16 cellular contexts compared by ENCODE assay signal in the genomic region with DNA sequence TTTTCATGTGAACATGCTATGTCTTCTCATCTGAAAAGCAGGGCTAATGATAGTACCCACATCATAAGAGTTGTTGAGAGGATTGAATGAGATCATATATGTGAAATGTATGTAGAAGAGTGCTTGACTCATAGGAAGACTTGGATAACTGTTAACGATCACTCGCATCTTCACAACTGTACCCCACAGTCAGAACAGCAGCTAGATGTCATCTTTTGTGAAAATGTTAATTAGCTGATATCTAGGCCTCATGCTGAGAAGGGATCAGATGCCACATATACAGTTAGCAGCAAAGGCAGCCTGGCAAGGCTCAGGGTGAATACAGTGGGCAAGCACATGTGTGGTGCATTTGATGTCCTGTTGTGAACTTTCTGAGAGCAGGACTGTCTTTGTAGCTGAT. TPM values are rescaled to one million over a fixed set of nuclear protein-coding genes. Genes with fewer than 3 reads are reported as not detected.
A peak's percentile ranks its signal among the peaks of the same experiment; 100 is the strongest.
DNase-seq lines count a peak whose midpoint lies in the region; ATAC-seq, FAIRE-seq and TF ChIP-seq lines count a peak whose summit lies in the region.
"Had no signal": no experiment of that assay in that cellular context is flagged by ENCODE, and none has a peak within 500 bp of the region (broad histone marks: within the 10 kb centered on the region; RNA-seq: fewer than 3 reads in every experiment).

No MANE protein-coding gene starts in this region.

- WGBS in GM12878 (ENCODE audit: insufficient coverage, insufficient replicate concordance, low lambda C conversion rate, missing lambda C conversion rate): 98% methylated on average over 2 of the region's 2 CpGs

- TF ChIP-seq POLR2A in GM12878 (IDR thresholded peaks at IDR 0.05; ENCODE audit: low read depth, low read length) (no peak), uterus (IDR thresholded peaks at IDR 0.05) (no peak)

- H3K4me3 ChIP-seq in GM12878: no peak overlapping the region
- no peak overlapping the region for H3K4me3 ChIP-seq in uterus
- H3K4me3 ChIP-seq: MG63 had no signal

- no peak overlapping the region for H3K4me2 ChIP-seq in GM12878 (ENCODE audit: control insufficient read depth, insufficient read depth)

- POLR2A ChIA-PET in GM12878 (lab: Charles Lee): no interaction called here

- no peak for TF ChIP-seq CTCF in GM12878 (IDR thresholded peaks at IDR 0.05 in 2 of 3, conservative IDR thresholded peaks at IDR 0.05 in 1 of 3; ENCODE audit: control insufficient read depth in 2 of 3, extremely low read depth in 1 of 3, insufficient read depth in 1 of 3, low read depth in 3 of 3, low read length in 3 of 3)
- TF ChIP-seq CTCF in uterus (IDR thresholded peaks at IDR 0.05): no peak

- H4K20me1 ChIP-seq in GM12878 (ENCODE audit: control insufficient read depth, insufficient read depth): no peaks in the 10 kb centered on the region

- H3K36me3 ChIP-seq in GM12878 (ENCODE audit: control insufficient read depth in 2 of 2, insufficient read depth in 2 of 2, low read length in 1 of 2) (no peaks in the 10 kb centered on the region; a peak in 1 of 4 replicates), uterus (no peaks in the 10 kb centered on the region)

- no peak overlapping the region for H2AFZ ChIP-seq in GM12878 (ENCODE audit: control insufficient read depth, low read depth, low read length)

- ATAC-seq in left ventricle myocardium superior: peak; percentile 15
- peak; percentile 35 for ATAC-seq in GM12878

- no TSS peak for BruUV-seq in GM12878 (replicated peaks; lab: Mats Ljungman, UMichigan)

- intact Hi-C loops in left ventricle myocardium superior (cut with micrococcal nuclease) (no loop called here), cardiac septum (cut with DNase I) (no loop called here), GM12878 (cut with micrococcal nuclease; ENCODE audit: unreplicated experiment) (no loop called here), uterus (cut with DNase I; ENCODE audit: low total_unique reads) (no loop called here)

- FAIRE-seq in GM12878 (lab: Jason Lieb, UNC): no peak

- in situ Hi-C loops in GM12878 (cut with MboI): no loop called here

- H3K27ac ChIP-seq in GM12878 (ENCODE audit: control insufficient read depth, insufficient read depth): no peak overlapping the region
- peak overlapping the region; percentile 28 to 34 for H3K27ac ChIP-seq in uterus
- H3K27ac ChIP-seq: 22Rv1 had no signal

- DNase-seq in DMS 273 (lab: John Stamatoyannopoulos, UW; ENCODE audit: unreplicated experiment) (peak; percentile 15), DMS 273 treated with DMSO at 0.1 percent for 48 hours (lab: John Stamatoyannopoulos, UW) (no peak), left ventricle myocardium superior (no peak), cardiac septum (ENCODE audit: low spot score) (no peak), GM12878 (ENCODE audit: low read depth, low spot score) (no peak), uterus (no peak), NCI-H1417 treated with DMSO at 0.1 percent for 48 hours (lab: John Stamatoyannopoulos, UW) (no peak), kidney glomerular epithelial cell (lab: John Stamatoyannopoulos, UW) (no peak)
- DNase-seq: CD4-positive, alpha-beta T cell; DMS79; H7; MG63; NCI-H1092; NCI-H446; NK-92 treated with Interleukin-12 subunit alpha and Interleukin-12 subunit beta, amount 100 ng/mL, for 24 hours had no signal

- CTCF ChIA-PET in GM12878 (lab: Yijun Ruan, JAX): no interaction called here

- H3K79me2 ChIP-seq in GM12878 (ENCODE audit: control insufficient read depth, insufficient read depth, low read length): no peaks in the 10 kb centered on the region

- peaks cover 10% of the 10 kb centered on the region; the same call in 1 of the 2 replicates for H3K4me1 ChIP-seq in GM12878 (ENCODE audit: control insufficient read depth, insufficient read depth, low read length)
- peaks cover 0 to 4% of the 10 kb centered on the region in 2 donors for H3K4me1 ChIP-seq in uterus

- SMC1A ChIA-PET in GM12878 (lab: Charles Lee; ENCODE audit: uncharacterized antibody, unreplicated experiment): no interaction called here

- TF ChIP-seq RAD21 in GM12878 (IDR thresholded peaks at IDR 0.05; ENCODE audit: insufficient read depth, low read depth, low read length): 0 out of 2 replicates have a peak, but pooled peaks have one; percentile 7

- RAD21 ChIA-PET in GM12878 (lab: Charles Lee; ENCODE audit: unreplicated experiment): no interaction called here

- no peak for TF ChIP-seq EP300 in GM12878 (IDR thresholded peaks at IDR 0.05; ENCODE audit: borderline replicate concordance in 1 of 2, control insufficient read depth in 1 of 2, low read depth in 2 of 2, low read length in 2 of 2)

- H3K9me3 ChIP-seq in GM12878 (replicated peaks; ENCODE audit: control insufficient read depth, insufficient read depth, low read length) (no peaks in the 10 kb centered on the region), uterus (no peaks in the 10 kb centered on the region)
- H3K9me3 ChIP-seq: MG63 had no signal

- no peaks in the 10 kb centered on the region for H3K27me3 ChIP-seq in GM12878 (replicated peaks in 1 of 2; ENCODE audit: control insufficient read depth in 2 of 2, insufficient read depth in 2 of 2, low read length in 1 of 2)
- no peaks in the 10 kb centered on the region for H3K27me3 ChIP-seq in uterus
- H3K27me3 ChIP-seq: MG63 had no signal

- H3K9ac ChIP-seq in GM12878 (ENCODE audit: control insufficient read depth, insufficient read depth, low read length): no peak overlapping the region

TF ChIP-seq in GM12878, 131 proteins besides CTCF, POLR2A, EP300 and RAD21 (continues in another document):
- TF ChIP-seq RUNX3 (IDR thresholded peaks at IDR 0.05; ENCODE audit: low read length): peak; percentile 22; the same call in 1 of the 2 replicates
- no peak for TF ChIP-seq CBX3 (IDR thresholded peaks at IDR 0.05; ENCODE audit: borderline replicate concordance, low read depth)
- no peak for TF ChIP-seq TCF3 (IDR thresholded peaks at IDR 0.05; ENCODE audit: borderline replicate concordance, insufficient read depth, low read depth, low read length)
- no peak for TF ChIP-seq MTA3 (IDR thresholded peaks at IDR 0.05; ENCODE audit: borderline replicate concordance, low read length)
- TF ChIP-seq CHD4 (IDR thresholded peaks at IDR 0.05): no peak
- no peak for TF ChIP-seq FOXK2 (IDR thresholded peaks at IDR 0.05)
- TF ChIP-seq, protein P1, sequence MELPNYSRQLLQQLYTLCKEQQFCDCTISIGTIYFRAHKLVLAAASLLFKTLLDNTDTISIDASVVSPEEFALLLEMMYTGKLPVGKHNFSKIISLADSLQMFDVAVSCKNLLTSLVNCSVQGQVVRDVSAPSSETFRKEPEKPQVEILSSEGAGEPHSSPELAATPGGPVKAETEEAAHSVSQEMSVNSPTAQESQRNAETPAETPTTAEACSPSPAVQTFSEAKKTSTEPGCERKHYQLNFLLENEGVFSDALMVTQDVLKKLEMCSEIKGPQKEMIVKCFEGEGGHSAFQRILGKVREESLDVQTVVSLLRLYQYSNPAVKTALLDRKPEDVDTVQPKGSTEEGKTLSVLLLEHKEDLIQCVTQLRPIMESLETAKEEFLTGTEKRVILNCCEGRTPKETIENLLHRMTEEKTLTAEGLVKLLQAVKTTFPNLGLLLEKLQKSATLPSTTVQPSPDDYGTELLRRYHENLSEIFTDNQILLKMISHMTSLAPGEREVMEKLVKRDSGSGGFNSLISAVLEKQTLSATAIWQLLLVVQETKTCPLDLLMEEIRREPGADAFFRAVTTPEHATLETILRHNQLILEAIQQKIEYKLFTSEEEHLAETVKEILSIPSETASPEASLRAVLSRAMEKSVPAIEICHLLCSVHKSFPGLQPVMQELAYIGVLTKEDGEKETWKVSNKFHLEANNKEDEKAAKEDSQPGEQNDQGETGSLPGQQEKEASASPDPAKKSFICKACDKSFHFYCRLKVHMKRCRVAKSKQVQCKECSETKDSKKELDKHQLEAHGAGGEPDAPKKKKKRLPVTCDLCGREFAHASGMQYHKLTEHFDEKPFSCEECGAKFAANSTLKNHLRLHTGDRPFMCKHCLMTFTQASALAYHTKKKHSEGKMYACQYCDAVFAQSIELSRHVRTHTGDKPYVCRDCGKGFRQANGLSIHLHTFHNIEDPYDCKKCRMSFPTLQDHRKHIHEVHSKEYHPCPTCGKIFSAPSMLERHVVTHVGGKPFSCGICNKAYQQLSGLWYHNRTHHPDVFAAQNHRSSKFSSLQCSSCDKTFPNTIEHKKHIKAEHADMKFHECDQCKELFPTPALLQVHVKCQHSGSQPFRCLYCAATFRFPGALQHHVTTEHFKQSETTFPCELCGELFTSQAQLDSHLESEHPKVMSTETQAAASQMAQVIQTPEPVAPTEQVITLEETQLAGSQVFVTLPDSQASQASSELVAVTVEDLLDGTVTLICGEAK (IDR thresholded peaks at IDR 0.05; ENCODE audit: borderline replicate concordance): no peak
- no peak for TF ChIP-seq ZZZ3 (IDR thresholded peaks at IDR 0.05; ENCODE audit: control insufficient read depth, insufficient read length, low read depth)
- TF ChIP-seq MEF2A (IDR thresholded peaks at IDR 0.05; ENCODE audit: insufficient read depth, low read depth, low read length): no peak
- TF ChIP-seq BCL11A (IDR thresholded peaks at IDR 0.05; ENCODE audit: low read depth, low read length): peak; percentile 47
- TF ChIP-seq FOXM1 (IDR thresholded peaks at IDR 0.05; ENCODE audit: low read depth, low read length): peak; percentile 60; the same call in 1 of the 2 replicates
- no peak for TF ChIP-seq SMARCA5 (IDR thresholded peaks at IDR 0.05)

RNA-seq across cellular contexts. Expression of a gene that starts 24.2 kb away (rescaled TPM):
- total RNA-seq in left ventricle myocardium superior (429 TPM), cardiac septum (519 TPM), GM12878 (2014; rRNA removed) (2.3 TPM in 2 replicates), GM12878 (2014; rRNA removed; fragmentation: Illumina TruSeq; extraction: Trizol) (2.4 and 2.7 TPM in 2 replicates), GM12878 (2021) (2.2 and 3.4 TPM in 2 replicates), uterus (100 to 1,000 TPM in 2 of 4 donors, 10 to 100 TPM in 2; 47.6 to 183 (median 124) TPM)
- 5.8 and 6.5 TPM in 2 replicates for total RNA-seq in GM12878 (2013; cell fraction: nucleolus; rRNA removed)
- polyA plus RNA-seq in GM12878 (2011; ENCODE audit: low read depth): 5.3 TPM
- polyA plus RNA-seq in GM12878 (2011; rRNA removed) (0.04 and 0.06 TPM in 2 replicates), GM12878 (2014; fragmentation: Illumina TruSeq; extraction: Trizol) (2.2 and 2.3 TPM in 2 replicates), GM12878 (2014; fragmentation: Nextera tagmentation; extraction: Ambion mirVana) (1 to 10 TPM in 1 of 2 experiments, under 1 TPM in 1; 0.84 to 1.0 TPM), GM12878 (2014; rRNA removed) (1.2 and 1.3 TPM in 2 replicates), GM12878 (2016; fragmentation: Nextera tagmentation; extraction: Ambion mirVana) (1 to 10 TPM; 3.3 to 5.6 TPM)
- polyA plus RNA-seq in GM12878 (2011; cell fraction: cytosol; rRNA removed): under 0.01 and 0.03 TPM in 2 replicates
- 0.04 TPM in 1 of 2 replicates, not detected in the other for polyA plus RNA-seq in GM12878 (2011; cell fraction: nucleus; rRNA removed)
- 7.0 and 8.4 TPM in 2 replicates for polyA plus RNA-seq in GM12878 (2012)
- 0.22 TPM in 1 of 2 replicates, not detected in the other for polyA minus RNA-seq in GM12878 (2011; rRNA and poly(A)+ RNA removed)
- 0.27 TPM in 1 of 2 replicates, not detected in the other for polyA minus RNA-seq in GM12878 (2011; cell fraction: cytosol; rRNA and poly(A)+ RNA removed)
- polyA minus RNA-seq in GM12878 (2011; cell fraction: nucleus; rRNA and poly(A)+ RNA removed): 0.19 and 0.48 TPM in 2 replicates

Comparison
In these comparisons a context has a peak if more than half of its experiments do, and no peak if none do; other contexts are left out.
1. RNA of a gene that starts 24.2 kb away (total RNA-seq): 519 TPM in cardiac septum (single experiment), 429 TPM in left ventricle myocardium superior (single experiment) and 47.6 to 183 TPM in uterus; 2.2 to 6.5 TPM in GM12878; every median in the first group is over 4 times any median in the second.